Comparison of ENCODE assay signal across 10 cellular contexts in the genomic region with DNA sequence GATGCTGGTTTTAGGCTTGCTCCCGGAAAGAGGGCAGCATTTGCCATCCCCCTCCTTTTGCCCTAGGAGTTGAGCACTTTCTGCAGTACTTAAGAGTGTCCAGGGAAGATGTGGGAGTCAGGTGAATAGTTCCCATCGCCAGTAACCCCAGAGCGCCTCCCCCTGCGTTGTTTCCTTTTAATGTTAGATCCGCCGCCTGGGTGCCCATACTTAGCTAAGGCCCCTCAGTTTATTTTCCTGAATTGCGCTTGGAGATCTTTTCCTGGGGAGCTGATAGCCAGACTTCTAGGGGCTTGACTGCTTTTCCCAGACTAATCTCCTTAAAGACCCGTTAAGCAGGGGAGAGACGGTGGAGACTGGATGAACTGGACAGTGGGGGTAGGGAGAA. TPM values are rescaled to one million over a fixed set of nuclear protein-coding genes. Genes with fewer than 3 reads are reported as not detected.
DNase-seq lines count a peak whose midpoint lies in the region; ATAC-seq and TF ChIP-seq lines count a peak whose summit lies in the region.
"Had no signal": no experiment of that assay in that cellular context is flagged by ENCODE, and none has a peak within 500 bp of the region (broad histone marks: within the 10 kb centered on the region; RNA-seq: fewer than 3 reads in every experiment).

No MANE protein-coding gene starts in this region.

- no peaks in the 10 kb centered on the region for H3K9me3 Mint-ChIP-seq in WTC11

- no peak for TF ChIP-seq POLR2A in adrenal gland (IDR thresholded peaks at IDR 0.05)

- CTCF ChIA-PET in HEK293 (lab: Yijun Ruan, JAX) (interaction anchor here (1.3 to 2.8 kb wide), 3 partner anchors 11 to 84 kb away, joined by 3 to 9 read pairs (median 4); partner anchors contain the start of gene PCDHA13), WTC11 (lab: Charles Lee) (interaction anchor here (1.4 to 3.8 kb wide), 16 partner anchors 19 to 129 kb away, joined by 3 to 79 read pairs (median 11); partner anchors contain the start of genes PCDHA10, PCDHA11, PCDHA12 and PCDHA8)

- H3K4me1 ChIP-seq in HEK293 (ENCODE audit: control insufficient read depth, insufficient read depth, low read length) (peaks cover 5% of the 10 kb centered on the region; the same call in 1 of the 2 replicates), skeletal muscle tissue (ENCODE audit: control insufficient read depth in 3 of 3, insufficient read depth in 3 of 3, low read length in 3 of 3) (peaks cover 8 to 14% (median 13%) of the 10 kb centered on the region in 3 donors), adrenal gland (replicated peaks in 1 of 2) (no peaks in the 10 kb centered on the region)

- H3K27ac Mint-ChIP-seq in WTC11 = peak overlapping the region; percentile 51; the same call in 1 of the 2 replicates
- H3K27ac Mint-ChIP-seq: activated naive CD8-positive, alpha-beta T cell treated with anti-CD3 and anti-CD28 coated beads, Interleukin-2, amount 10 ng/mL, durations not matched to agents 7 days and 5 days had no signal

- POLR2A ChIA-PET in HEK293 (lab: Yijun Ruan, JAX) (interaction anchor here (1.0 to 1.8 kb wide), 3 partner anchors 20 to 75 kb away, joined by 3 to 11 read pairs (median 7); partner anchors contain the start of gene PCDHAC1), WTC11 (lab: Charles Lee) (interaction anchor here (2.1 to 2.5 kb wide), 4 partner anchors 20 to 75 kb away, joined by 13 to 30 read pairs (median 20); partner anchors contain the start of gene PCDHAC1)

- H3K4me1 Mint-ChIP-seq in WTC11 = peaks cover 45% of the 10 kb centered on the region

- H3K27me3 ChIP-seq in skeletal muscle tissue (ENCODE audit: control insufficient read depth in 3 of 3, insufficient read depth in 3 of 3, low read length in 3 of 3) (peaks cover 24 to 26% (median 25%) of the 10 kb centered on the region in 3 donors), adrenal gland (peaks cover 16% of the 10 kb centered on the region)

- H3K9me3 ChIP-seq in HEK293 (ENCODE audit: control insufficient read depth, insufficient read depth, low read depth, low read length) = no peaks in the 10 kb centered on the region
- H3K9me3 ChIP-seq in skeletal muscle tissue (ENCODE audit: control insufficient read depth in 3 of 3, low read length in 3 of 3) = no peaks in the 10 kb centered on the region
- no peaks in the 10 kb centered on the region for H3K9me3 ChIP-seq in adrenal gland (replicated peaks in 1 of 3)

- H3K4me3 ChIP-seq in HEK293 (ENCODE audit: low read depth, low read length) (peak overlapping the region; percentile 55), iPS-11a (ENCODE audit: low read depth, low read length) (peak overlapping the region; percentile 66), skeletal muscle tissue (ENCODE audit: low read length in 3 of 3) (peak overlapping the region; percentile 60 to 67 (median 66)), adrenal gland (peak overlapping the region in 1 of 4 donors; percentile 67)

- H3K9ac ChIP-seq in skeletal muscle tissue (ENCODE audit: low read depth in 1 of 3, low read length in 3 of 3) = peak overlapping the region in 1 of 3 donors; percentile 40

- intact Hi-C loops in adrenal gland (cut with DNase I) = no loop called here

- peak overlapping the region; percentile 92 for H3K4me3 Mint-ChIP-seq in WTC11
- H3K4me3 Mint-ChIP-seq: activated naive CD8-positive, alpha-beta T cell treated with anti-CD3 and anti-CD28 coated beads, Interleukin-2, amount 10 ng/mL, durations not matched to agents 7 days and 5 days had no signal

- no peaks in the 10 kb centered on the region for H3K36me3 Mint-ChIP-seq in WTC11

- H3K27ac ChIP-seq in HEK293 (ENCODE audit: extremely low read depth, low read depth, low read length) (peak overlapping the region; percentile 47; the same call in 1 of the 2 replicates), skeletal muscle tissue (ENCODE audit: low read depth, low read length) (no peak overlapping the region), adrenal gland (peak overlapping the region in 2 of 5 donors; percentile 47 to 54)

- peak; percentile 18 for ATAC-seq in WTC11

- 0 to 10% (median 2%) methylated on average over 7 to 9 of the region's 9 CpGs for WGBS in adrenal gland, 4 donors

- H3K36me3 ChIP-seq in HEK293 (ENCODE audit: control insufficient read depth in 2 of 2, insufficient read depth in 1 of 2, low read length in 2 of 2) (no peaks in the 10 kb centered on the region), skeletal muscle tissue (ENCODE audit: control insufficient read depth in 3 of 3, insufficient read depth in 3 of 3, low read length in 3 of 3) (no peaks in the 10 kb centered on the region), adrenal gland (replicated peaks in 1 of 2) (no peaks in the 10 kb centered on the region)

- peaks cover 21% of the 10 kb centered on the region for H3K27me3 Mint-ChIP-seq in WTC11 (ENCODE audit: low read depth)

- TF ChIP-seq CTCF in HEK293 (tag by site-specific recombination; IDR thresholded peaks at IDR 0.05) (no peak; the same call in 1 of the 2 replicates), WTC11 (IDR thresholded peaks at IDR 0.05) (no peak), adrenal gland (IDR thresholded peaks at IDR 0.05) (no peak)

- DNase-seq in WTC11 (ENCODE audit: low spot score) (no peak), adrenal gland (no peak), occipital lobe (lab: John Stamatoyannopoulos, UW) (no peak), germinal center (ENCODE audit: low spot score) (no peak)
- DNase-seq in activated CD4-positive, alpha-beta T cell treated with anti-CD3 and anti-CD28 coated beads, Interleukin-2, amount 50 U/mL, for 1 hour = no peak
- DNase-seq: activated naive CD8-positive, alpha-beta T cell treated with anti-CD3 and anti-CD28 coated beads, Interleukin-2, amount 10 ng/mL, durations not matched to agents 7 days and 5 days; SIG-M5 had no signal

TF ChIP-seq in HEK293, 187 proteins besides CTCF, POLR2A, EP300 and RAD21:
- TF ChIP-seq ZNF18 (tag by site-specific recombination; IDR thresholded peaks at IDR 0.05) (no peak), ZBTB48 (tag by site-specific recombination; IDR thresholded peaks at IDR 0.05) (0 out of 2 replicates have a peak, but pooled peaks have one; percentile 63)
- TF ChIP-seq, protein P1, sequence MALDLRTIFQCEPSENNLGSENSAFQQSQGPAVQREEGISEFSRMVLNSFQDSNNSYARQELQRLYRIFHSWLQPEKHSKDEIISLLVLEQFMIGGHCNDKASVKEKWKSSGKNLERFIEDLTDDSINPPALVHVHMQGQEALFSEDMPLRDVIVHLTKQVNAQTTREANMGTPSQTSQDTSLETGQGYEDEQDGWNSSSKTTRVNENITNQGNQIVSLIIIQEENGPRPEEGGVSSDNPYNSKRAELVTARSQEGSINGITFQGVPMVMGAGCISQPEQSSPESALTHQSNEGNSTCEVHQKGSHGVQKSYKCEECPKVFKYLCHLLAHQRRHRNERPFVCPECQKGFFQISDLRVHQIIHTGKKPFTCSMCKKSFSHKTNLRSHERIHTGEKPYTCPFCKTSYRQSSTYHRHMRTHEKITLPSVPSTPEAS (tag by site-specific recombination; IDR thresholded peaks at IDR 0.05) = 0 out of 2 replicates have a peak, but pooled peaks have one; percentile 24

TF ChIP-seq in WTC11, 78 proteins besides CTCF, POLR2A, EP300 and RAD21:
- TF ChIP-seq E2F5 (CRISPR knock-in tag; IDR thresholded peaks at IDR 0.05) (0 out of 2 replicates have a peak, but pooled peaks have one; percentile 9), JAZF1 (CRISPR knock-in tag; IDR thresholded peaks at IDR 0.05) (no peak), CDX4 (CRISPR knock-in tag; IDR thresholded peaks at IDR 0.05; ENCODE audit: borderline replicate concordance) (no peak), SOX15 (CRISPR knock-in tag; IDR thresholded peaks at IDR 0.05) (no peak)
- TF ChIP-seq, protein P2, sequence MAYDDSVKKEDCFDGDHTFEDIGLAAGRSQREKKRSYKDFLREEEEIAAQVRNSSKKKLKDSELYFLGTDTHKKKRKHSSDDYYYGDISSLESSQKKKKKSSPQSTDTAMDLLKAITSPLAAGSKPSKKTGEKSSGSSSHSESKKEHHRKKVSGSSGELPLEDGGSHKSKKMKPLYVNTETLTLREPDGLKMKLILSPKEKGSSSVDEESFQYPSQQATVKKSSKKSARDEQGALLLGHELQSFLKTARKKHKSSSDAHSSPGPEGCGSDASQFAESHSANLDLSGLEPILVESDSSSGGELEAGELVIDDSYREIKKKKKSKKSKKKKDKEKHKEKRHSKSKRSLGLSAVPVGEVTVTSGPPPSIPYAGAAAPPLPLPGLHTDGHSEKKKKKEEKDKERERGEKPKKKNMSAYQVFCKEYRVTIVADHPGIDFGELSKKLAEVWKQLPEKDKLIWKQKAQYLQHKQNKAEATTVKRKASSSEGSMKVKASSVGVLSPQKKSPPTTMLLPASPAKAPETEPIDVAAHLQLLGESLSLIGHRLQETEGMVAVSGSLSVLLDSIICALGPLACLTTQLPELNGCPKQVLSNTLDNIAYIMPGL (CRISPR knock-in tag; IDR thresholded peaks at IDR 0.05) = no peak

RNA-seq across cellular contexts. Expression of gene PCDHAC2, which starts 0.4 kb away (rescaled TPM):
- total RNA-seq in WTC11 (2021) = 6.7 to 11.3 TPM (median 7.9 TPM) in 3 replicates
- 2.1 TPM for total RNA-seq in skeletal muscle tissue
- 1 to 10 TPM in 5 of 8 donors, under 1 TPM in 3; 0.30 to 6.1 (median 1.1) TPM for total RNA-seq in adrenal gland
- polyA plus RNA-seq in adrenal gland = 1 to 10 TPM in 1 of 3 donors, under 1 TPM in 2; 0.07 to 6.5 (median 0.32) TPM
- 33.5 TPM for total RNA-seq in occipital lobe
- total RNA-seq: activated naive CD8-positive, alpha-beta T cell treated with anti-CD3 and anti-CD28 coated beads, Interleukin-2, amount 10 ng/mL, durations not matched to agents 7 days and 5 days had no signal

RNA-seq across cellular contexts. Expression of gene PCDHAC1, which starts 39.8 kb away (rescaled TPM):
- total RNA-seq in WTC11 (2021) (8.2 to 8.6 TPM (median 8.4 TPM) in 3 replicates), skeletal muscle tissue (0.52 TPM), adrenal gland (1 to 10 TPM in 2 of 8 donors, under 1 TPM in 6; 0.29 to 1.4 (median 0.77) TPM), occipital lobe (74.1 TPM)
- polyA plus RNA-seq in adrenal gland = under 1 TPM; 0.10 to 0.81 (median 0.16) TPM
- total RNA-seq: activated naive CD8-positive, alpha-beta T cell treated with anti-CD3 and anti-CD28 coated beads, Interleukin-2, amount 10 ng/mL, durations not matched to agents 7 days and 5 days had no signal
